Comparison of ENCODE assay signal across 18 cellular contexts in genomic region chr12:106331594-106331993, GRCh38.
"Had no signal": no experiment of that assay in that cellular context is flagged by ENCODE, and none has a peak within 500 bp of the region (broad histone marks: within the 10 kb centered on the region; RNA-seq: fewer than 3 reads in every experiment).

No MANE protein-coding gene starts in this region.

- H3K4me3 ChIP-seq: ascending aorta, esophagus muscularis mucosa, left lung, suprapubic skin, upper lobe of left lung had no signal

- H3K9me3 ChIP-seq: ascending aorta, esophagus muscularis mucosa, left lung, suprapubic skin, upper lobe of left lung had no signal

- H3K4me3 Mint-ChIP-seq: activated CD8-positive, alpha-beta memory T cell treated with anti-CD3 and anti-CD28 coated beads, Interleukin-2, amount 10 ng/mL, durations not matched to agents 7 days and 5 days; nephron had no signal

- H3K36me3 Mint-ChIP-seq: activated CD8-positive, alpha-beta memory T cell treated with anti-CD3 and anti-CD28 coated beads, Interleukin-2, amount 10 ng/mL, durations not matched to agents 7 days and 5 days had no signal

- H3K4me1 ChIP-seq: ascending aorta had no signal

- DNase-seq: activated CD4-positive, alpha-beta T cell treated with anti-CD3 and anti-CD28 coated beads, Interleukin-2, amount 50 U/mL, for 48 hours; activated CD4-positive, CD25-positive, alpha-beta regulatory T cell treated with anti-CD3 and anti-CD28 coated beads, Interleukin-2, amount 50 U/mL, for 72 hours; activated CD8-positive, alpha-beta memory T cell treated with anti-CD3 and anti-CD28 coated beads, Interleukin-2, amount 10 ng/mL, durations not matched to agents 7 days and 5 days; activated gamma-delta T cell treated with Interleukin-2 at 50 U/mL for 16 hours; activated T-cell treated with anti-CD3 and anti-CD28 coated beads, Interleukin-2, amount 50 U/mL, for 48 hours; foreskin fibroblast; head of caudate nucleus; left lung; mesenchymal stem cell; occipital lobe; stimulated activated CD4-positive, alpha-beta T cell treated with anti-CD3 and anti-CD28 coated beads, Interleukin-12 subunit alpha, Interleukin-12 subunit beta, amount 100 ng/mL, for 4 hours; stimulated activated CD4-positive, alpha-beta T cell treated with anti-CD3 and anti-CD28 coated beads, Interleukin-2, amount 100 ng/mL, for 48 hours; stimulated activated naive CD8-positive, alpha-beta T cell treated with anti-CD3 and anti-CD28 coated beads, Interleukin-15, Interleukin-2, amounts not matched to agents 100 U/mL and 50 U/mL, for 24 hours; upper lobe of left lung had no signal

- H3K9me3 Mint-ChIP-seq: nephron had no signal

- H3K27ac ChIP-seq: ascending aorta, esophagus muscularis mucosa, left lung, suprapubic skin, upper lobe of left lung had no signal

- H3K27ac Mint-ChIP-seq: activated CD8-positive, alpha-beta memory T cell treated with anti-CD3 and anti-CD28 coated beads, Interleukin-2, amount 10 ng/mL, durations not matched to agents 7 days and 5 days had no signal

- H3K27me3 Mint-ChIP-seq: activated CD8-positive, alpha-beta memory T cell treated with anti-CD3 and anti-CD28 coated beads, Interleukin-2, amount 10 ng/mL, durations not matched to agents 7 days and 5 days had no signal

- H3K27me3 ChIP-seq: ascending aorta, esophagus muscularis mucosa, left lung, suprapubic skin, upper lobe of left lung had no signal

- ATAC-seq: activated CD8-positive, alpha-beta memory T cell treated with anti-CD3 and anti-CD28 coated beads, Interleukin-2, amount 10 ng/mL, durations not matched to agents 7 days and 5 days; left lung; stimulated activated naive CD8-positive, alpha-beta T cell treated with anti-CD3 and anti-CD28 coated beads, Interleukin-15, Interleukin-2, amounts not matched to agents 100 U/mL and 50 U/mL, for 24 hours had no signal
